20 cellular contexts compared by ENCODE assay signal in the genomic region with DNA sequence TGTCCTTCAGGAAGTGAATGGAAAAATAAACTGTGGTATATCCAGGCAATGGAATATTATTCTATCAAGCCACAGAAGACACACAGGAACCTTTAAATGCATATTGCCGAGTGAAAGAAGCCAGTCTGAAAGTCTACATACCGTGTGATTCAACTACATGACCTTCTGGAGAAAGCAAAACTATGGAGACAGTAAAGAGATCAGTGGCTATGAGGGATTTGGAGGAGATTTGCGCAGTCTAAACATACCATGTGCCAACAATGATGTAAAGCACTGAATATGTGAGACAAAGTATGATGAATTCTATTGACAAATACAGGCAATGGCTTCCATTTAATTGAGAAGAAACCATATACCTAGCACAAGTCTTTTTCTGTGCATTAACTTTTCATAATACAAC.
"Had no signal": no experiment of that assay in that cellular context is flagged by ENCODE, and none has a peak within 500 bp of the region (broad histone marks: within the 10 kb centered on the region; RNA-seq: fewer than 3 reads in every experiment).

No MANE protein-coding gene starts in this region.

- H3K4me1 Mint-ChIP-seq: nephron progenitor cell had no signal

- H3K27ac Mint-ChIP-seq: naive thymus-derived CD4-positive, alpha-beta T cell; nephron progenitor cell had no signal

- H3K4me3 Mint-ChIP-seq: naive thymus-derived CD4-positive, alpha-beta T cell; nephron progenitor cell had no signal

- ATAC-seq: esophagus mucosa; gastrocnemius medialis; heart right ventricle; naive thymus-derived CD4-positive, alpha-beta T cell; psoas muscle; right lobe of liver had no signal

- DNase-seq: cortex of kidney; dorsolateral prefrontal cortex; effector memory CD4-positive, alpha-beta T cell; gastrocnemius medialis; heart right ventricle; hypothalamus; kidney glomerular epithelial cell; mammary epithelial cell; naive thymus-derived CD4-positive, alpha-beta T cell; nephron progenitor cell; psoas muscle; retina; right lobe of liver; stimulated activated CD4-positive, alpha-beta T cell treated with anti-CD3 and anti-CD28 coated beads, Interleukin-2, amount 100 ng/mL, for 24 hours; stimulated activated CD4-positive, alpha-beta T cell treated with anti-CD3 and anti-CD28 coated beads, Interleukin-4, amount 100 ng/mL, for 4 hours; stimulated activated naive CD4-positive, alpha-beta T cell; stomach; substantia nigra; trophoblast cell had no signal
